14 cellular contexts compared by ENCODE assay signal in genomic region chr5:142863856-142864255, GRCh38.
A peak's percentile ranks its signal among the peaks of the same experiment; 100 is the strongest.
DNase-seq lines count a peak whose midpoint lies in the region; ATAC-seq and TF ChIP-seq lines count a peak whose summit lies in the region.
"Had no signal": no experiment of that assay in that cellular context is flagged by ENCODE, and none has a peak within 500 bp of the region (broad histone marks: within the 10 kb centered on the region; RNA-seq: fewer than 3 reads in every experiment).

No MANE protein-coding gene starts in this region.

- intact Hi-C loops in left cardiac atrium (cut with DNase I) (no loop called here), testis (cut with DNase I; ENCODE audit: low total_unique reads) (no loop called here)

- H3K27me3 ChIP-seq in right atrium auricular region (no peaks in the 10 kb centered on the region), testis (no peaks in the 10 kb centered on the region)
- H3K27me3 ChIP-seq: body of pancreas had no signal

- TF ChIP-seq POLR2A in testis (IDR thresholded peaks at IDR 0.05) = no peak

- TF ChIP-seq CTCF in right atrium auricular region (IDR thresholded peaks at IDR 0.05) (no peak), testis (IDR thresholded peaks at IDR 0.05) (no peak)

- H3K36me3 ChIP-seq in right atrium auricular region = no peaks in the 10 kb centered on the region
- no peaks in the 10 kb centered on the region for H3K36me3 ChIP-seq in testis (ENCODE audit: low read depth, missing control alignments)

- no peaks in the 10 kb centered on the region for H3K9me3 Mint-ChIP-seq in T-cell
- H3K9me3 Mint-ChIP-seq in stimulated activated effector memory CD8-positive, alpha-beta T cell treated with anti-CD3 and anti-CD28 coated beads, Interleukin-12 subunit alpha, Interleukin-12 subunit beta, amount 100 ng/mL, for 72 hours = no peaks in the 10 kb centered on the region

- H3K4me3 ChIP-seq in right atrium auricular region (no peak overlapping the region), testis (no peak overlapping the region)
- H3K4me3 ChIP-seq: body of pancreas had no signal

- peaks cover 57 to 68% (median 61%) of the 10 kb centered on the region in 3 donors for H3K4me1 Mint-ChIP-seq in T-cell
- H3K4me1 Mint-ChIP-seq in stimulated activated effector memory CD8-positive, alpha-beta T cell treated with anti-CD3 and anti-CD28 coated beads, Interleukin-12 subunit alpha, Interleukin-12 subunit beta, amount 100 ng/mL, for 72 hours = peaks cover 56% of the 10 kb centered on the region

- no peak for ATAC-seq in left cardiac atrium
- peak in 1 of 4 experiments; percentile 24 for ATAC-seq in T-cell (replicated peaks in 1 of 4)
- ATAC-seq in stimulated activated effector memory CD8-positive, alpha-beta T cell treated with anti-CD3 and anti-CD28 coated beads, Interleukin-12 subunit alpha, Interleukin-12 subunit beta, amount 100 ng/mL, for 72 hours = no peak
- ATAC-seq: body of pancreas had no signal

- DNase-seq in right atrium auricular region (ENCODE audit: low spot score) (no peak), left cardiac atrium (no peak), T-cell (no peak), iPS DF 19.7 (ENCODE audit: low read depth, low spot score) (peak; percentile 52), testis (no peak), GM19238 (ENCODE audit: insufficient read length, low spot score) (no peak)
- no peak for DNase-seq in effector CD4-positive, alpha-beta T cell
- DNase-seq in stimulated activated effector memory CD8-positive, alpha-beta T cell treated with anti-CD3 and anti-CD28 coated beads, Interleukin-12 subunit alpha, Interleukin-12 subunit beta, amount 100 ng/mL, for 72 hours (ENCODE audit: low spot score in 2 of 2) = no peak
- DNase-seq: AML-193; body of pancreas; mesenchymal stem cell; NCI-H1048; SHP77 treated with DMSO at 0.1 percent for 48 hours; stimulated activated CD4-positive, alpha-beta T cell treated with anti-CD3 and anti-CD28 coated beads, Interleukin-4, amount 100 ng/mL, for 1 hour had no signal

- peaks cover 0 to 83% of the 10 kb centered on the region in 2 donors for H3K4me1 ChIP-seq in right atrium auricular region
- H3K4me1 ChIP-seq in testis = peaks cover 31% of the 10 kb centered on the region

- POLR2A ChIA-PET in T-cell (lab: Charles Lee) = interaction anchor here in 1 of 2 donors (0.7 kb wide), 1 partner anchor 1198 kb away, joined by 3 read pairs; no protein-coding TSS in a partner anchor

- H3K36me3 Mint-ChIP-seq in T-cell = no peaks in the 10 kb centered on the region
- H3K36me3 Mint-ChIP-seq in stimulated activated effector memory CD8-positive, alpha-beta T cell treated with anti-CD3 and anti-CD28 coated beads, Interleukin-12 subunit alpha, Interleukin-12 subunit beta, amount 100 ng/mL, for 72 hours = no peaks in the 10 kb centered on the region

- peak overlapping the region; percentile 22 to 31 for H3K27ac ChIP-seq in right atrium auricular region
- peak overlapping the region; percentile 10 to 63 for H3K27ac ChIP-seq in testis
- H3K27ac ChIP-seq: body of pancreas had no signal

- peak overlapping the region; percentile 82 to 84 for H3K27ac Mint-ChIP-seq in T-cell
- no peak overlapping the region for H3K27ac Mint-ChIP-seq in stimulated activated effector memory CD8-positive, alpha-beta T cell treated with anti-CD3 and anti-CD28 coated beads, Interleukin-12 subunit alpha, Interleukin-12 subunit beta, amount 100 ng/mL, for 72 hours

- H3K9me3 ChIP-seq in right atrium auricular region (no peaks in the 10 kb centered on the region), testis (no peaks in the 10 kb centered on the region)
- H3K9me3 ChIP-seq: body of pancreas had no signal

- CTCF ChIA-PET in T-cell (lab: Charles Lee) = interaction anchor here (0.6 to 2.5 kb wide), 6 partner anchors 25 to 206 kb away, joined by 3 to 10 read pairs (median 5); partner anchors contain the start of gene ARHGAP26 (in 1 of the 2)

- H3K4me3 Mint-ChIP-seq in T-cell = peak overlapping the region in 1 of 3 donors; percentile 54
- no peak overlapping the region for H3K4me3 Mint-ChIP-seq in stimulated activated effector memory CD8-positive, alpha-beta T cell treated with anti-CD3 and anti-CD28 coated beads, Interleukin-12 subunit alpha, Interleukin-12 subunit beta, amount 100 ng/mL, for 72 hours

- H3K27me3 Mint-ChIP-seq in T-cell = no peaks in the 10 kb centered on the region

- WGBS in testis, 2 donors = 74 to 77% methylated on average over 5 of the region's 5 CpGs
